Comparison of ENCODE assay signal across 8 cellular contexts in the genomic region with DNA sequence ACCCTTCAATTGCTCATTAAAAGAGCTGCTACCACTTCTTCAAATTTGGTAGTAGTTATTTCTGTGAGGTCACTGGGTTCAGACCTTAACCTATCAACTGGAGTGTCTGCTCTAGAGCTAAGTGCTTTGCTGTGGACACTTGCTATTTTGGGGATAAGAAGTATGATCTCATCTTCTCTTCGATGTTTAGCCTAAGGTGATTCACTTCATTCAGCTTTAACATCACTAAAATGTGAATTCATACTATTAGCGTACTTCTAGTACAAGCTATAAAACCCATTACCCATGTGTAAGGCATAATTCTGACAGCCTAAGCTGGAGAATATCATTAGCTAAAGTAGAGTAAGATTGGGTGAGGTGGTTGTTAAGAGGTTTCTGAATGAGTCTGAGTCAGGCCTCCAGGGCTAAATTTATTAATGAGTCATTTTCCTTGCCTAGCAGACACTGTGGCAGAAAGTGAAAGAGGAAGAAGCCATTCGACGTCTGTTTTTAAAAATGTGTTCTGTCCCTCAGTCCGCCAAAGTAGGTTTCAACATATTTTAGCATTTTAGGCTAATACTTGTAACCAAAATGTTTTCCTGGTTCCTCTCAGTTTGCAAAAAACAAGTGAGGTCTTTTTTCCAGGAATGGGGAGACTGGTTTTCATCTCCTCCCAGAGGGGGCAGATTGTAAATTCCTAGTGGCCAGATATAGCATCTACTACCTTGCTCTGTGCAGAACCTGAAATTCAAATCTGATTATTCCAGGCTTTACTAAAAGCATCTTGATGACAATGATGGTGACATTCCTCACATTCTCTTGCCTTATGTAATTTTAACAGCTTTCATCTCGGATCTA.
DNase-seq lines count a peak whose midpoint lies in the region; ATAC-seq and TF ChIP-seq lines count a peak whose summit lies in the region.

No MANE protein-coding gene starts in this region.

- H3K27me3 Mint-ChIP-seq in CD8-positive, alpha-beta memory T cell = peaks cover 0 to 5% of the 10 kb centered on the region in 2 donors
- no peaks in the 10 kb centered on the region for H3K27me3 Mint-ChIP-seq in natural killer cell (ENCODE audit: low read depth in 2 of 2)

- H3K4me1 ChIP-seq in CD8-positive, alpha-beta memory T cell (ENCODE audit: insufficient read depth, low read length) = no peaks in the 10 kb centered on the region

- H3K9me3 ChIP-seq in CD8-positive, alpha-beta memory T cell (ENCODE audit: low read length) = no peaks in the 10 kb centered on the region

- TF ChIP-seq CTCF in epithelial cell of proximal tubule (conservative IDR thresholded peaks at IDR 0.05; ENCODE audit: low read depth, low read length) (peak; percentile 47), natural killer cell (IDR thresholded peaks at IDR 0.05) (no peak)

- H3K27ac Mint-ChIP-seq in CD8-positive, alpha-beta memory T cell = peak overlapping the region in 5 of 8 donors; percentile 3 to 70 (median 45)
- H3K27ac Mint-ChIP-seq in natural killer cell = peak overlapping the region in 1 of 2 donors; percentile 12

- CTCF ChIA-PET in CD8-positive, alpha-beta memory T cell (lab: Charles Lee) = interaction anchor here (0.9 kb wide), 1 partner anchor 13 kb away, joined by 4 read pairs; no protein-coding TSS in a partner anchor

- POLR2A ChIA-PET in CD8-positive, alpha-beta memory T cell (lab: Charles Lee) = no interaction called here

- DNase-seq in CD8-positive, alpha-beta memory T cell = peak in 1 of 5 donors; percentile 3
- DNase-seq in SK-MEL-5 (ENCODE audit: low read depth, low spot score) = peak; percentile 53
- DNase-seq in epithelial cell of proximal tubule (ENCODE audit: low read depth) = peak; percentile 69
- no peak for DNase-seq in natural killer cell
- DNase-seq in NCI-H1048 (lab: John Stamatoyannopoulos, UW) = no peak
- no peak for DNase-seq in activated CD4-positive, alpha-beta T cell treated with anti-CD3 and anti-CD28 coated beads for 48 hours

- H3K4me3 Mint-ChIP-seq in CD8-positive, alpha-beta memory T cell = peak overlapping the region; percentile 42 to 80 (median 63)
- H3K4me3 Mint-ChIP-seq in natural killer cell = peak overlapping the region; percentile 61

- in situ Hi-C loops in SK-MEL-5 (cut with HindIII; ENCODE audit: low pct_unique_long_range_greater_than_20kb, low sequenced_read_pairs) = no loop called here

- ATAC-seq in GM19438 (IDR thresholded peaks at IDR 0.05; ENCODE audit: low read depth, unreplicated experiment) (peak; percentile 99), HG03342 (IDR thresholded peaks at IDR 0.05; ENCODE audit: unreplicated experiment) (peak; percentile 98), natural killer cell (peak; percentile 86 to 91 (median 89))

- H3K4me1 Mint-ChIP-seq in CD8-positive, alpha-beta memory T cell = peaks cover 17 to 24% (median 20%) of the 10 kb centered on the region in 3 donors
- H3K4me1 Mint-ChIP-seq in natural killer cell = peaks cover 23 to 35% of the 10 kb centered on the region in 2 donors

- no peaks in the 10 kb centered on the region for H3K36me3 ChIP-seq in CD8-positive, alpha-beta memory T cell (ENCODE audit: insufficient read depth, low read length)

- H3K27ac ChIP-seq in CD8-positive, alpha-beta memory T cell (ENCODE audit: low read depth, low read length) = no peak overlapping the region

- intact Hi-C loops in natural killer cell (cut with micrococcal nuclease) = no loop called here

- peak overlapping the region; percentile 17 for H3K4me3 ChIP-seq in CD8-positive, alpha-beta memory T cell (ENCODE audit: low read length)
- peak overlapping the region; percentile 31 for H3K4me3 ChIP-seq in epithelial cell of proximal tubule (ENCODE audit: low read depth, low read length)

- no peaks in the 10 kb centered on the region for H3K27me3 ChIP-seq in CD8-positive, alpha-beta memory T cell (ENCODE audit: insufficient read depth, low read length, poor library complexity, severe bottlenecking)

- peaks cover 0 to 4% (median 2%) of the 10 kb centered on the region in 3 donors for H3K36me3 Mint-ChIP-seq in CD8-positive, alpha-beta memory T cell
- no peaks in the 10 kb centered on the region for H3K36me3 Mint-ChIP-seq in natural killer cell

- no peaks in the 10 kb centered on the region for H3K9me3 Mint-ChIP-seq in CD8-positive, alpha-beta memory T cell
- no peaks in the 10 kb centered on the region for H3K9me3 Mint-ChIP-seq in natural killer cell

Comparison
In these comparisons a context has a peak if more than half of its experiments do, and no peak if none do; other contexts are left out.
1. DNase-seq: peak in SK-MEL-5 (single experiment) and epithelial cell of proximal tubule (single experiment); none in natural killer cell (single experiment), NCI-H1048 (single experiment) and activated CD4-positive, alpha-beta T cell treated with anti-CD3 and anti-CD28 coated beads for 48 hours (single experiment).
2. Peak in every context shown above with its lines, with median percentiles within 50 percentile points of each other: ATAC-seq.